ENCODE assay signal across 16 cellular contexts in genomic region chr5:10502578-10502977, GRCh38.
DNase-seq lines count a peak whose midpoint lies in the region; ATAC-seq, FAIRE-seq and TF ChIP-seq lines count a peak whose summit lies in the region.
"Had no signal": no experiment of that assay in that cellular context is flagged by ENCODE, and none has a peak within 500 bp of the region (broad histone marks: within the 10 kb centered on the region; RNA-seq: fewer than 3 reads in every experiment).

No MANE protein-coding gene starts in this region.

- peak overlapping the region in 1 of 2 experiments; percentile 29 for H2BK12ac ChIP-seq in mesenchymal stem cell (ENCODE audit: low read length in 2 of 2)

- CTCF ChIA-PET in A549 (lab: Yijun Ruan, JAX) = interaction anchor here (1.5 to 3.0 kb wide), 3 partner anchors 13 to 125 kb away, joined by 4 to 12 read pairs (median 5); no protein-coding TSS in a partner anchor
- CTCF ChIA-PET in K562 (lab: Yijun Ruan, JAX; ENCODE audit: low intra/inter-chr PET ratio) = no interaction called here

- no peaks in the 10 kb centered on the region for H3K79me1 ChIP-seq in mesenchymal stem cell (replicated peaks; ENCODE audit: low read length, poor library complexity, severe bottlenecking)

- peak overlapping the region; percentile 56 to 74 for H3K27ac ChIP-seq in A549
- H3K27ac ChIP-seq in K562 (ENCODE audit: extremely low read depth, low read depth, low read length) = no peak overlapping the region
- H3K27ac ChIP-seq in mesenchymal stem cell (ENCODE audit: low read length, poor library complexity, severe bottlenecking) = no peak overlapping the region
- H3K27ac ChIP-seq: RWPE1 had no signal

- H3K4me2 ChIP-seq in A549 (peak overlapping the region; percentile 15; the same call in 1 of the 3 replicates), K562 (ENCODE audit: insufficient read depth, low read length) (no peak overlapping the region), mesenchymal stem cell (ENCODE audit: low read length, poor library complexity, severe bottlenecking) (no peak overlapping the region)

- no peak overlapping the region for H2BK120ac ChIP-seq in mesenchymal stem cell (ENCODE audit: low read depth, low read length)

- H3K9me3 ChIP-seq in A549 = no peaks in the 10 kb centered on the region
- no peaks in the 10 kb centered on the region for H3K9me3 ChIP-seq in K562 (replicated peaks; ENCODE audit: control insufficient read depth, insufficient read depth, low read depth, low read length)
- H3K9me3 ChIP-seq in mesenchymal stem cell (ENCODE audit: control insufficient read depth, low read length) = no peaks in the 10 kb centered on the region

- H3K79me2 ChIP-seq in K562 (ENCODE audit: control insufficient read depth, insufficient read depth, low read length) = no peaks in the 10 kb centered on the region

- TF ChIP-seq POLR2A in A549 (IDR thresholded peaks at IDR 0.05; ENCODE audit: low read length) = no peak
- no peak for TF ChIP-seq POLR2A in K562 (conservative IDR thresholded peaks at IDR 0.05)

- TF ChIP-seq CTCF in A549 (IDR thresholded peaks at IDR 0.05) (no peak), K562 (IDR thresholded peaks at IDR 0.05 in 2 of 3, conservative IDR thresholded peaks at IDR 0.05 in 1 of 3; ENCODE audit: insufficient read depth in 2 of 3, low read depth in 1 of 3, low read length in 3 of 3) (0 out of 6 replicates have a peak, but pooled peaks of 2 of the 3 experiments have one; percentile 3 to 7)

- H3K4me3 ChIP-seq in A549 (no peak overlapping the region), H7 (ENCODE audit: insufficient read depth, low read depth, low read length) (no peak overlapping the region), K562 (no peak overlapping the region), mesenchymal stem cell (ENCODE audit: insufficient read depth in 1 of 2, low read depth in 1 of 2, low read length in 2 of 2) (no peak overlapping the region)

- no peaks in the 10 kb centered on the region for H3K27me3 ChIP-seq in H7 (ENCODE audit: control insufficient read depth, insufficient read depth, low read length)
- H3K27me3 ChIP-seq in K562 (ENCODE audit: control insufficient read depth in 2 of 2, insufficient read depth in 2 of 2, low read length in 2 of 2) = no peaks in the 10 kb centered on the region
- no peaks in the 10 kb centered on the region for H3K27me3 ChIP-seq in mesenchymal stem cell (ENCODE audit: control insufficient read depth in 1 of 2, insufficient read depth in 1 of 2, low read length in 2 of 2)

- H2BK15ac ChIP-seq in mesenchymal stem cell (ENCODE audit: low read depth, poor library complexity, severe bottlenecking) = no peak overlapping the region

- in situ Hi-C loops in K562 (cut with MboI) = no loop called here

- H4K8ac ChIP-seq in mesenchymal stem cell (ENCODE audit: low read length) = no peak overlapping the region

- TF ChIP-seq RAD21 in A549 (conservative IDR thresholded peaks at IDR 0.05 in 1 of 2, IDR thresholded peaks at IDR 0.05 in 1 of 2) (no peak), K562 (CRISPR knock-in tag; conservative IDR thresholded peaks at IDR 0.05 in 1 of 2, IDR thresholded peaks at IDR 0.05 in 1 of 2) (no peak)

- peak overlapping the region; percentile 23 for H2AK5ac ChIP-seq in mesenchymal stem cell (ENCODE audit: low read length, severe bottlenecking)

- H3K4me1 ChIP-seq in A549 (peaks cover 67% of the 10 kb centered on the region), K562 (replicated peaks in 1 of 2; ENCODE audit: control insufficient read depth in 2 of 2, insufficient read depth in 2 of 2, low read length in 2 of 2) (peaks cover 26 to 63% of the 10 kb centered on the region in 2 experiments), mesenchymal stem cell (ENCODE audit: control insufficient read depth, insufficient read depth, low read depth, low read length) (peaks cover 18% of the 10 kb centered on the region)

- no peak overlapping the region for H3K14ac ChIP-seq in mesenchymal stem cell (ENCODE audit: low read length in 2 of 2)

- no peaks in the 10 kb centered on the region for H3K9me1 ChIP-seq in K562 (ENCODE audit: control insufficient read depth, insufficient read depth, low read length)

- H4K91ac ChIP-seq in mesenchymal stem cell (ENCODE audit: low read length) = no peak overlapping the region

- H3K36me3 ChIP-seq in H7 (replicated peaks; ENCODE audit: control insufficient read depth, insufficient read depth, low read length) = no peaks in the 10 kb centered on the region
- no peaks in the 10 kb centered on the region for H3K36me3 ChIP-seq in K562 (ENCODE audit: control insufficient read depth, insufficient read depth, low read length)
- no peaks in the 10 kb centered on the region for H3K36me3 ChIP-seq in mesenchymal stem cell (ENCODE audit: control insufficient read depth in 1 of 2, insufficient read depth in 2 of 2, low read depth in 1 of 2, low read length in 2 of 2)

- FAIRE-seq in A549 (lab: Jason Lieb, UNC) (no peak), K562 (lab: Jason Lieb, UNC) (no peak)
- FAIRE-seq: D721Med, H54 had no signal

- H2AFZ ChIP-seq in K562 (ENCODE audit: low read depth, low read length) = no peak overlapping the region
- H2AFZ ChIP-seq in mesenchymal stem cell (ENCODE audit: low read depth, low read length) = no peak overlapping the region

- intact Hi-C loops in K562 (cut with micrococcal nuclease) = loop anchor here (5.0 to 10.0 kb wide), 3 partner anchors 105 to 262 kb away; partner anchors contain the start of genes DAP and MARCHF6

- no peak for TF ChIP-seq EP300 in A549 (IDR thresholded peaks at IDR 0.05)
- no peak for TF ChIP-seq EP300 in K562 (IDR thresholded peaks at IDR 0.05; ENCODE audit: low read length)

- H3K4ac ChIP-seq in mesenchymal stem cell (ENCODE audit: low read depth in 1 of 2, low read length in 2 of 2) = no peak overlapping the region

- H3K18ac ChIP-seq in mesenchymal stem cell (ENCODE audit: low read depth in 1 of 2, low read length in 2 of 2) = no peak overlapping the region

- H3K23ac ChIP-seq in mesenchymal stem cell (ENCODE audit: low read length in 2 of 2) = no peak overlapping the region

- DNase-seq in A549 (ENCODE audit: low read depth in 1 of 2, low spot score in 1 of 2) = peak in 1 of 2 experiments; percentile 53
- DNase-seq in H7 = peak; percentile 48
- peak in 2 of 4 experiments; percentile 29 to 46 for DNase-seq in K562 (ENCODE audit: extremely low read depth in 1 of 4, low spot score in 3 of 4)
- DNase-seq in mesenchymal stem cell = no peak
- DNase-seq in NCI-H1417 (lab: John Stamatoyannopoulos, UW) = no peak
- no peak for DNase-seq in nucleus accumbens (lab: John Stamatoyannopoulos, UW)
- DNase-seq in GM03348 (ENCODE audit: low spot score) = no peak
- DNase-seq: CD4-positive, CD25-positive, alpha-beta regulatory T cell; MV-4-11; NCI-H1436 treated with DMSO at 0.1 percent for 48 hours; NCI-H2081 treated with DMSO at 0.1 percent for 48 hours; OCI-M1 had no signal

- ATAC-seq in A549 (peak; percentile 54 to 73; a peak in 5 of 6 replicates), K562 (peak; percentile 52), GM21717 (IDR thresholded peaks at IDR 0.05; ENCODE audit: unreplicated experiment) (no peak)

- 70% methylated on average over 8 of the region's 10 CpGs for whole genome bisulfite sequencing in A549 (ENCODE audit: missing lambda C conversion rate)
- 65% methylated on average over 10 of the region's 10 CpGs for WGBS in K562 (ENCODE audit: insufficient coverage, low coverage, missing lambda C conversion rate)
- 86% methylated on average over 10 of the region's 10 CpGs for WGBS in mesenchymal stem cell

- no TSS peak for BruUV-seq in K562 (replicated peaks; lab: Mats Ljungman, UMichigan)

- H2BK5ac ChIP-seq in mesenchymal stem cell (ENCODE audit: low read depth, low read length, poor library complexity, severe bottlenecking) = no peak overlapping the region

- 0 out of 4 replicates have a peak overlapping the region, but pooled peaks of 1 of the 2 experiments have one; percentile 37 for H3K9ac ChIP-seq in K562 (ENCODE audit: insufficient read depth in 1 of 2, low read depth in 2 of 2, low read length in 2 of 2)
- no peak overlapping the region for H3K9ac ChIP-seq in mesenchymal stem cell (ENCODE audit: low read length)

- H4K20me1 ChIP-seq in K562 (replicated peaks; ENCODE audit: control insufficient read depth, insufficient read depth, low read length) = no peaks in the 10 kb centered on the region

- POLR2A ChIA-PET in A549 (lab: Yijun Ruan, JAX) (no interaction called here), K562 (lab: Yijun Ruan, JAX) (interaction anchor here (0.6 to 1.2 kb wide), 3 partner anchors 8 to 88 kb away, joined by 3 to 4 read pairs (median 3); no protein-coding TSS in a partner anchor)

TF ChIP-seq in A549, 52 proteins besides CTCF, POLR2A, EP300 and RAD21:
- TF ChIP-seq JUNB (IDR thresholded peaks at IDR 0.05) = no peak
- no peak for TF ChIP-seq HOXA7 (CRISPR knock-in tag; IDR thresholded peaks at IDR 0.05)

TF ChIP-seq in K562, 482 proteins besides CTCF, POLR2A, EP300 and RAD21 (continues in another document):
- TF ChIP-seq FOXK1 (CRISPR knock-in tag; IDR thresholded peaks at IDR 0.05; ENCODE audit: borderline replicate concordance) = no peak
- no peak for TF ChIP-seq CREB5 (CRISPR knock-in tag; IDR thresholded peaks at IDR 0.05)
- TF ChIP-seq CBX1 (IDR thresholded peaks at IDR 0.05; ENCODE audit: low read depth) = no peak
- no peak for TF ChIP-seq ZBED1 (IDR thresholded peaks at IDR 0.05)
- TF ChIP-seq TFAP4 (CRISPR knock-in tag; IDR thresholded peaks at IDR 0.05; ENCODE audit: borderline replicate concordance) = peak; percentile 50; the same call in 1 of the 2 replicates
- no peak for TF ChIP-seq POLR3G (IDR thresholded peaks at IDR 0.05; ENCODE audit: extremely low read depth, insufficient read length, insufficient replicate concordance)
- peak; percentile 22 for TF ChIP-seq HMGN3 (IDR thresholded peaks at IDR 0.05; ENCODE audit: borderline replicate concordance, extremely low read depth, insufficient read length, low read depth, low read length)
- no peak for TF ChIP-seq CSDE1 (IDR thresholded peaks at IDR 0.05)

Comparison
In these comparisons a context has a peak if more than half of its experiments do, and no peak if none do; other contexts are left out.
1. H3K27ac ChIP-seq: peak in A549 (2 of 2); none in K562 (single experiment) and mesenchymal stem cell (single experiment).
2. Of the 35 proteins assayed by ChIP-seq in both K562 and A549: peak only in K562: CTCF; only in A549: none; in both: none; in neither: 34.